ENCODE assay signal across 1 cellular context in genomic region chr7:119270045-119270464, GRCh38.
TF ChIP-seq lines count a peak whose summit lies in the region.

No MANE protein-coding gene starts in this region.

TF ChIP-seq in HepG2, 621 proteins besides CTCF, POLR2A, EP300 and RAD21 (continued from another document):
- TF ChIP-seq ATF6 (CRISPR knock-in tag; conservative IDR thresholded peaks at IDR 0.05) (no peak), ZSCAN31 (CRISPR knock-in tag; IDR thresholded peaks at IDR 0.05; ENCODE audit: low read depth) (no peak), ZNF33B (CRISPR knock-in tag; IDR thresholded peaks at IDR 0.05) (no peak), CREBL2 (CRISPR knock-in tag; IDR thresholded peaks at IDR 0.05; ENCODE audit: borderline replicate concordance) (no peak), ZNF274 (CRISPR knock-in tag; IDR thresholded peaks at IDR 0.05) (no peak), CEBPG (CRISPR knock-in tag; IDR thresholded peaks at IDR 0.05) (no peak), GATAD2A (CRISPR knock-in tag; IDR thresholded peaks at IDR 0.05) (no peak), STAG1 (CRISPR knock-in tag; IDR thresholded peaks at IDR 0.05) (peak; percentile 57; the same call in 1 of the 2 replicates), XRCC5 (optimal IDR thresholded peaks at IDR 0.05; ENCODE audit: low read length) (peak; percentile 69), ZNF639 (CRISPR knock-in tag; conservative IDR thresholded peaks at IDR 0.05) (no peak), BRF2 (CRISPR knock-in tag; IDR thresholded peaks at IDR 0.05) (no peak), HNF1B (CRISPR knock-in tag; IDR thresholded peaks at IDR 0.05) (no peak)
TF ChIP-seq in HepG2: peak in this region for 4.
